ENCODE assay signal across 23 cellular contexts in the genomic region with DNA sequence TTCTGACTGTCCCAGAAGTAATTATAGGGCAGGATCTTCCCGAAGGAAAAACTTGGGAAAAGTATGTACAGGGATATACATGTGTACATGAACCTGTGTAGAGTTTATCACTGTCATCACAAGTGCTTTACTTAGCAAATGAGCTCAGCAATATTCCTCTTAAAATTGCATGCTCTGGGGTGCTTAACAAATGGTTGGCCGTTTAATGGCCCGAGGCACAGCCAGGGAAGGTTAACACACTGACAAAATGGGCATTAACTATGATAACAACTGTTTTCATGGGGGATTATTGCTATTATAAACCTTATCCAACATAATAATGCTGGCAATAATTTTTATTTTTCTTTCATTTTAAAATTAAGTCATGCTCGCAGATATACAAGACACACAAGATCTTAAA.
"Had no signal": no experiment of that assay in that cellular context is flagged by ENCODE, and none has a peak within 500 bp of the region (broad histone marks: within the 10 kb centered on the region; RNA-seq: fewer than 3 reads in every experiment).

No MANE protein-coding gene starts in this region.

- H3K36me3 ChIP-seq: esophagus muscularis mucosa, gastroesophageal sphincter, heart left ventricle, left lung, neural progenitor cell, right lobe of liver, thoracic aorta, tibial nerve, upper lobe of left lung had no signal

- H3K27me3 ChIP-seq: esophagus muscularis mucosa, foreskin keratinocyte, gastroesophageal sphincter, heart left ventricle, hepatocyte, left lung, neural progenitor cell, right lobe of liver, tibial nerve, upper lobe of left lung had no signal

- DNase-seq: dermis blood vessel endothelial cell; effector memory CD4-positive, alpha-beta T cell; heart left ventricle; kidney; left lung; mesenchymal stem cell; mucosa of descending colon; naive B cell; right lobe of liver; small intestine; stimulated activated CD4-positive, alpha-beta T cell treated with anti-CD3 and anti-CD28 coated beads, Interleukin-15, amount 100 ng/mL, for 24 hours; stimulated activated CD4-positive, alpha-beta T cell treated with anti-CD3 and anti-CD28 coated beads, Interleukin-2, amount 100 ng/mL, for 48 hours; stimulated activated naive B cell treated with anti-CD40 and anti-IgM and Interleukin-4, amounts not matched to agents 10 μg/mL and 1 μg/mL and 100 μg/mL, for 72 hours; upper lobe of left lung had no signal

- ATAC-seq: foreskin keratinocyte; gastroesophageal sphincter; heart left ventricle; left lung; mucosa of descending colon; natural killer cell treated with Interleukin-12 subunit alpha and Interleukin-12 subunit beta and Interleukin-15 and Interleukin-18, amount 100 ng/mL, for 72 hours; right lobe of liver; stimulated activated naive B cell treated with anti-CD40 and anti-IgM and Interleukin-4, amounts not matched to agents 10 μg/mL and 1 μg/mL and 100 μg/mL, for 72 hours had no signal

- H3K9me3 ChIP-seq: esophagus muscularis mucosa, gastroesophageal sphincter, heart left ventricle, left lung, mucosa of descending colon, right lobe of liver, thoracic aorta, tibial nerve, upper lobe of left lung had no signal

- H3K4me3 ChIP-seq: esophagus muscularis mucosa, gastroesophageal sphincter, heart left ventricle, hepatocyte, left lung, mucosa of descending colon, neural progenitor cell, right lobe of liver, thoracic aorta, tibial nerve, upper lobe of left lung had no signal

- H3K4me1 ChIP-seq: esophagus muscularis mucosa, foreskin keratinocyte, gastroesophageal sphincter, heart left ventricle, left lung, parathyroid adenoma, right lobe of liver, tibial nerve, upper lobe of left lung had no signal
